In the genomic region with DNA sequence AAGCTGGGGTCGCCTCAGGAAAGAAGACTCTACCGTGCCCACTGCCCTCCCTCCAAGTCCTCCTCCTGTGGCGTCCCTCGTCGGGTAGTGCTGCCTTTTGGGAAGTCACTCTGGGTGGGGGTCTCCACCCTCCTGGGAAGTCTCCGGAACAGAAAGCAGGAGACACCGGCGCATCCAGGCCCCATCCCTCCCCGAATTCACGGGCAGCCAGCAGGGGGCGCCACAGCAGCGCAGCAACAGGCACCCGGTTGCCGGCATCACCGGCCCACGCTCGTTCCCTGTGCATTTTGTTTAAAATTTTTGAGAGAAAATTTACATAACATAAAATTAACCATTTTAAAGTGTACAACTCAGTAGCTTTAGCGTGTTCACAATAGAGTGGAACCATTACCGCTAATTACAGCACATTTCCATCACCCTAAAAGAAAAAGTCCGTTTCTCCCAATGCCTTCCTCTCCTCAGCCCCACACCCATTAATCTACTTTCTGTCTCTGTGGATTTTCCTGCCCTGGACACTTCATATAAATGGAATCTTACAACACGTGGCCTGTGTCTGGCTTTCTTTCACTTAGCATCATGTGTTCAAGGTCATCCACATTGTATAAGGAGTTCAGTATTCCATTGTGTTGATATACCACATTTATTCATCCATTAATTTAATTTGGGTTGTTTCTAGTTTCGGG, we compare ENCODE assay signal across 8 cellular contexts.
DNase-seq lines count a peak whose midpoint lies in the region; ATAC-seq and TF ChIP-seq lines count a peak whose summit lies in the region.

No MANE protein-coding gene starts in this region.

- peaks cover 3 to 8% of the 10 kb centered on the region in 2 experiments; a peak in 3 of 4 replicates for H3K4me1 Mint-ChIP-seq in H9
- no peaks in the 10 kb centered on the region for H3K4me1 Mint-ChIP-seq in endodermal cell
- peaks cover 18 to 35% (median 20%) of the 10 kb centered on the region in 4 donors for H3K4me1 Mint-ChIP-seq in naive thymus-derived CD8-positive, alpha-beta T cell

- no peaks in the 10 kb centered on the region; a peak in 1 of 5 replicates for H3K9me3 Mint-ChIP-seq in H9
- H3K9me3 Mint-ChIP-seq in endodermal cell, result peaks cover 5% of the 10 kb centered on the region
- H3K9me3 Mint-ChIP-seq in naive thymus-derived CD8-positive, alpha-beta T cell, result peaks cover 0 to 6% (median 0%) of the 10 kb centered on the region in 9 donors

- H3K4me2 ChIP-seq in H9 (ENCODE audit: insufficient read depth, insufficient read length, low read length), result no peak overlapping the region

- TF ChIP-seq POLR2A in tibial nerve (IDR thresholded peaks at IDR 0.05), result no peak

- H3K14ac ChIP-seq in H9 (ENCODE audit: insufficient read depth, low read length), result no peak overlapping the region

- no peaks in the 10 kb centered on the region for H4K20me1 ChIP-seq in H9 (ENCODE audit: control insufficient read depth, insufficient read depth, insufficient read length)

- H2BK5ac ChIP-seq in H9 (ENCODE audit: insufficient read length, low read length), result no peak overlapping the region

- H2BK20ac ChIP-seq in H9 (ENCODE audit: low read depth, low read length, poor library complexity, severe bottlenecking), result no peak overlapping the region

- TF ChIP-seq EP300 in tibial nerve (IDR thresholded peaks at IDR 0.05), result no peak

- no peak overlapping the region for H3K18ac ChIP-seq in H9 (ENCODE audit: insufficient read length, low read depth, low read length)

- no peak overlapping the region for H4K91ac ChIP-seq in H9 (ENCODE audit: insufficient read length, low read depth, low read length)

- no peaks in the 10 kb centered on the region for H3K9me3 ChIP-seq in H9 (ENCODE audit: control insufficient read depth, low read depth, low read length)
- H3K9me3 ChIP-seq in endodermal cell (ENCODE audit: control insufficient read depth, low read length), result no peaks in the 10 kb centered on the region
- no peaks in the 10 kb centered on the region for H3K9me3 ChIP-seq in tibial nerve

- TF ChIP-seq CTCF in AG09309 (IDR thresholded peaks at IDR 0.05; ENCODE audit: control insufficient read depth, insufficient read depth, low read depth, low read length, missing control alignments) (peak; percentile 85), H9 (conservative IDR thresholded peaks at IDR 0.05) (peak; percentile 98), endodermal cell (conservative IDR thresholded peaks at IDR 0.05) (peak; percentile 98), tibial nerve (IDR thresholded peaks at IDR 0.05) (peak; percentile 63 to 89 (median 82))

- no peak overlapping the region for H2AK5ac ChIP-seq in H9 (ENCODE audit: insufficient read length, low read length)

- DNase-seq in AG09309 (ENCODE audit: low read depth) (peak; percentile 20), H9 (peak; percentile 69), endodermal cell (peak; percentile 88), tibial nerve (ENCODE audit: low spot score in 2 of 2) (peak; percentile 44 to 66), NCI-H187 treated with DMSO at 0.1 percent for 48 hours (lab: John Stamatoyannopoulos, UW) (no peak)
- peak; percentile 24 to 27 for DNase-seq in activated CD4-positive, alpha-beta T cell treated with anti-CD3 and anti-CD28 coated beads for 4 hours
- DNase-seq in naive thymus-derived CD8-positive, alpha-beta T cell, result peak in 7 of 10 donors; percentile 16 to 55 (median 39)

- H3K56ac ChIP-seq in H9 (ENCODE audit: insufficient read length, low read depth, low read length), result no peak overlapping the region

- WGBS in H9 (ENCODE audit: extremely low coverage, insufficient read length, low lambda C conversion rate), result no CpG with 5 or more reads among the region's 22 CpGs
- WGBS in endodermal cell (ENCODE audit: insufficient coverage in 1 of 2, insufficient read length in 1 of 2), 2 experiments, result 34 to 56% methylated on average over 9 to 22 of the region's 22 CpGs
- 16 to 19% methylated on average over 22 of the region's 22 CpGs for WGBS in tibial nerve, 2 donors

- H3K36me3 ChIP-seq in endodermal cell (ENCODE audit: control insufficient read depth, insufficient read depth, low read length), result no peaks in the 10 kb centered on the region
- H3K36me3 ChIP-seq in tibial nerve, result no peaks in the 10 kb centered on the region

- H2BK12ac ChIP-seq in H9 (ENCODE audit: insufficient read length, low read depth, low read length), result no peak overlapping the region

- peaks cover 3% of the 10 kb centered on the region for H3K27me3 Mint-ChIP-seq in H9 (ENCODE audit: low read depth)
- no peaks in the 10 kb centered on the region for H3K27me3 Mint-ChIP-seq in endodermal cell (ENCODE audit: insufficient read depth)
- peaks cover 5 to 43% (median 27%) of the 10 kb centered on the region in 5 donors for H3K27me3 Mint-ChIP-seq in naive thymus-derived CD8-positive, alpha-beta T cell

- ATAC-seq in naive thymus-derived CD8-positive, alpha-beta T cell, result no peak
- ATAC-seq in HG02588 (IDR thresholded peaks at IDR 0.05; ENCODE audit: unreplicated experiment), result no peak

- H3K4me3 ChIP-seq in AG09309 (ENCODE audit: control insufficient read depth, low read depth, low read length) (peak overlapping the region; percentile 4), endodermal cell (ENCODE audit: low read length) (no peak overlapping the region), tibial nerve (peak overlapping the region; percentile 1 to 39 (median 10))

- H3K23me2 ChIP-seq in H9 (ENCODE audit: insufficient read length, low read depth, low read length, poor library complexity, severe bottlenecking), result no peaks in the 10 kb centered on the region

- H3K9ac ChIP-seq in H9 (ENCODE audit: extremely low read depth, insufficient read length, low read length), result no peak overlapping the region
- no peak overlapping the region for H3K9ac ChIP-seq in endodermal cell (ENCODE audit: extremely low read depth, low read length, poor library complexity, severe bottlenecking)

- no peaks in the 10 kb centered on the region for H3K79me1 ChIP-seq in H9 (ENCODE audit: insufficient read depth, low read depth, low read length, poor library complexity, severe bottlenecking)

- H3K79me2 ChIP-seq in H9 (ENCODE audit: insufficient read depth, low read length), result no peaks in the 10 kb centered on the region

- H3K27me3 ChIP-seq in H9 (ENCODE audit: insufficient read depth, low read length) (no peaks in the 10 kb centered on the region), endodermal cell (ENCODE audit: control insufficient read depth, insufficient read depth, low read length, poor library complexity, severe bottlenecking) (no peaks in the 10 kb centered on the region), tibial nerve (no peaks in the 10 kb centered on the region)

- H3K27ac Mint-ChIP-seq in H9 (no peak overlapping the region; a peak in 1 of 7 replicates), endodermal cell (no peak overlapping the region)
- peak overlapping the region in 2 of 10 donors; percentile 4 to 75 for H3K27ac Mint-ChIP-seq in naive thymus-derived CD8-positive, alpha-beta T cell

- H3K4ac ChIP-seq in H9 (ENCODE audit: low read depth, low read length), result no peak overlapping the region

- H4K5ac ChIP-seq in H9 (ENCODE audit: insufficient read length, low read depth, low read length), result no peak overlapping the region

- H3K4me3 Mint-ChIP-seq in H9 (no peak overlapping the region), endodermal cell (no peak overlapping the region)
- H3K4me3 Mint-ChIP-seq in naive thymus-derived CD8-positive, alpha-beta T cell, result peak overlapping the region in 5 of 10 donors; percentile 2 to 60 (median 24)

- no peak overlapping the region for H3K23ac ChIP-seq in H9 (ENCODE audit: insufficient read length, low read depth, low read length)

- H3K27ac ChIP-seq in H9 (ENCODE audit: insufficient read length, low read depth, low read length) (no peak overlapping the region), endodermal cell (ENCODE audit: low read depth, low read length) (no peak overlapping the region), tibial nerve (peak overlapping the region in 2 of 4 donors; percentile 28 to 45)

- POLR2A ChIA-PET in naive thymus-derived CD8-positive, alpha-beta T cell (lab: Charles Lee), result no interaction called here

- H2BK15ac ChIP-seq in H9 (ENCODE audit: low read depth, low read length), result no peak overlapping the region

- no peak overlapping the region for H4K8ac ChIP-seq in H9 (replicated peaks; ENCODE audit: insufficient read length, low read depth, low read length)

- H2AFZ ChIP-seq in H9 (ENCODE audit: low read length), result no peak overlapping the region

- peaks cover 0 to 1% (median 0%) of the 10 kb centered on the region in 3 experiments; a peak in 1 of 7 replicates for H3K36me3 Mint-ChIP-seq in H9 (ENCODE audit: insufficient read depth in 1 of 3, low read depth in 3 of 3)
- peaks cover 8% of the 10 kb centered on the region for H3K36me3 Mint-ChIP-seq in endodermal cell (ENCODE audit: low read depth)
- no peaks in the 10 kb centered on the region for H3K36me3 Mint-ChIP-seq in naive thymus-derived CD8-positive, alpha-beta T cell

- H3K4me1 ChIP-seq in H9 (ENCODE audit: insufficient read depth, low read length), result no peaks in the 10 kb centered on the region
- no peaks in the 10 kb centered on the region for H3K4me1 ChIP-seq in endodermal cell (ENCODE audit: control insufficient read depth, insufficient read depth, low read length)
- H3K4me1 ChIP-seq in tibial nerve, result peaks cover 0 to 15% (median 0%) of the 10 kb centered on the region in 4 donors

- no peak overlapping the region for H2BK120ac ChIP-seq in H9 (ENCODE audit: low read depth, low read length, poor library complexity, severe bottlenecking)

- no peak overlapping the region for H3T11ph ChIP-seq in H9 (ENCODE audit: low read length)
